8 cellular contexts compared by ENCODE assay signal in the genomic region with DNA sequence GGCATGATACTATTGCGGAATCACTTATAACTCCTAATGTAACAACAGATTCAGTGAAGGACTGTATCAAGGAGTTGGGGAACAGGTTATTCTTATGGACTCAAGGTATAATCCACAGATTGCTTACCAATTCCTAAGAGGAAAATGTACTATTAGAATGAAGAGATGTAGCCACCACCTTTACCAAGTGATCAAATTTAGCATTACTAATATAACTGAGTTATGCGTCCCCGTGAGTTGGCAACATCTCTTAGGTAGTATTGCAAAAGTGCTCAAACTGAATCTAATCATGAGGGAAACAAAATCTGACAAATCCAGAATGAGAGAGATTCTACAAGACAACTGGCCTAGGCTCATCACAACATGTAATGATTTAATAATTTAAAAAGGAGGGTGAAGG. TPM values are rescaled to one million over a fixed set of nuclear protein-coding genes. Genes with fewer than 3 reads are reported as not detected.
DNase-seq lines count a peak whose midpoint lies in the region; ATAC-seq and TF ChIP-seq lines count a peak whose summit lies in the region.

No MANE protein-coding gene starts in this region.

- H4K91ac ChIP-seq in neuronal stem cell (ENCODE audit: low read depth, low read length, poor library complexity), result no peak overlapping the region

- H3K4me1 ChIP-seq in neuronal stem cell (ENCODE audit: control insufficient read depth in 2 of 2, insufficient read depth in 1 of 2, low read depth in 1 of 2, low read length in 2 of 2), result peaks cover 2 to 4% of the 10 kb centered on the region in 2 donors

- peak overlapping the region; percentile 98 for H3K4me3 Mint-ChIP-seq in Calu3 (ENCODE audit: low read depth, unreplicated experiment)

- intact Hi-C loops in Calu3 (cut with micrococcal nuclease; ENCODE audit: unreplicated experiment), result no loop called here

- TF ChIP-seq CTCF in Calu3 (IDR thresholded peaks at IDR 0.05; ENCODE audit: unreplicated experiment) (no peak), NB4 (IDR thresholded peaks at IDR 0.05; ENCODE audit: low read depth, low read length) (no peak), coronary artery (IDR thresholded peaks at IDR 0.05) (no peak), GM20000 (IDR thresholded peaks at IDR 0.05; ENCODE audit: extremely low read depth, missing control alignments) (no peak)

- H3K27ac ChIP-seq in coronary artery (peak overlapping the region in 1 of 2 donors; percentile 70), neuronal stem cell (replicated peaks; ENCODE audit: low read length) (no peak overlapping the region)

- H3K14ac ChIP-seq in neuronal stem cell (ENCODE audit: low read length), result no peak overlapping the region

- no peak overlapping the region for H2AK5ac ChIP-seq in neuronal stem cell (ENCODE audit: low read depth, low read length)

- H3K4ac ChIP-seq in neuronal stem cell (ENCODE audit: low read length), result no peak overlapping the region

- H2BK12ac ChIP-seq in neuronal stem cell (ENCODE audit: low read length), result no peak overlapping the region

- peaks cover 0 to 7% of the 10 kb centered on the region in 2 donors for H3K9me3 ChIP-seq in neuronal stem cell (replicated peaks in 1 of 2; ENCODE audit: control insufficient read depth in 2 of 2, insufficient read depth in 1 of 2, low read depth in 1 of 2, low read length in 2 of 2)

- H3K4me2 ChIP-seq in neuronal stem cell (ENCODE audit: insufficient read depth, low read length, poor library complexity, severe bottlenecking), result no peak overlapping the region

- H2BK5ac ChIP-seq in neuronal stem cell (ENCODE audit: low read length), result no peak overlapping the region

- CTCF ChIA-PET in Calu3 (lab: Charles Lee), result no interaction called here

- H3K23ac ChIP-seq in neuronal stem cell (ENCODE audit: low read depth, low read length, poor library complexity), result no peak overlapping the region

- H2BK120ac ChIP-seq in neuronal stem cell (ENCODE audit: low read depth, low read length), result no peak overlapping the region

- no peak overlapping the region for H3K9ac ChIP-seq in neuronal stem cell (ENCODE audit: low read depth, low read length, poor library complexity)

- no peaks in the 10 kb centered on the region for H3K9me3 Mint-ChIP-seq in Calu3 (ENCODE audit: low read depth, unreplicated experiment)

- H3K27me3 ChIP-seq in neuronal stem cell (ENCODE audit: control insufficient read depth in 3 of 3, insufficient read depth in 3 of 3, low read depth in 1 of 3, low read length in 3 of 3), result peaks cover 0 to 20% (median 0%) of the 10 kb centered on the region in 3 experiments

- DNase-seq in Calu3, result no peak
- peak; percentile 11 for DNase-seq in NB4 (ENCODE audit: low read depth)
- no peak for DNase-seq in coronary artery (ENCODE audit: low spot score)
- DNase-seq in neuronal stem cell (ENCODE audit: low spot score), result no peak
- no peak for DNase-seq in GM20000 (ENCODE audit: low spot score)
- no peak for DNase-seq in KG1 (lab: John Stamatoyannopoulos, UW)
- DNase-seq in stimulated activated CD4-positive, alpha-beta T cell treated with anti-CD3 and anti-CD28 coated beads, Interleukin-4, amount 100 ng/mL, for 1 hour, result no peak

- no peak for ATAC-seq in GM18502 (IDR thresholded peaks at IDR 0.05; ENCODE audit: poor library complexity, unreplicated experiment)

- H2BK15ac ChIP-seq in neuronal stem cell (ENCODE audit: low read length), result no peak overlapping the region

- peak overlapping the region; percentile 85 for H2AFZ ChIP-seq in neuronal stem cell (ENCODE audit: low read length)

- peaks cover 13 to 26% of the 10 kb centered on the region in 2 donors for H3K36me3 ChIP-seq in neuronal stem cell (replicated peaks in 1 of 2; ENCODE audit: control insufficient read depth in 2 of 2, insufficient read depth in 2 of 2, low read length in 2 of 2)

- H3K27me3 Mint-ChIP-seq in Calu3 (ENCODE audit: unreplicated experiment), result no peaks in the 10 kb centered on the region

- H3K4me3 ChIP-seq in NB4 (ENCODE audit: low read depth, low read length) (peak overlapping the region; percentile 79), coronary artery (peak overlapping the region; percentile 96), neuronal stem cell (ENCODE audit: low read length in 2 of 2) (no peak overlapping the region)

- H4K8ac ChIP-seq in neuronal stem cell (ENCODE audit: low read depth, low read length), result no peak overlapping the region

- TF ChIP-seq POLR2A in NB4 (IDR thresholded peaks at IDR 0.05; ENCODE audit: extremely low read depth, insufficient read length), result no peak

- peak overlapping the region; percentile 84 for H3K27ac Mint-ChIP-seq in Calu3 (ENCODE audit: unreplicated experiment)

- no CpG with 5 or more reads among the region's 3 CpGs for WGBS in neuronal stem cell (ENCODE audit: extremely low coverage in 2 of 2, insufficient read length in 2 of 2, insufficient replicate concordance in 1 of 2), 2 donors

- peaks cover 52% of the 10 kb centered on the region for H3K4me1 Mint-ChIP-seq in Calu3 (ENCODE audit: low read depth, unreplicated experiment)

- no peak overlapping the region for H3K18ac ChIP-seq in neuronal stem cell (ENCODE audit: low read length)

- no TSS peak for BruUV-seq in Calu3 (replicated peaks; lab: Mats Ljungman, UMichigan)

- peaks cover 27% of the 10 kb centered on the region for H3K36me3 Mint-ChIP-seq in Calu3 (ENCODE audit: insufficient read depth, unreplicated experiment)

- H3K79me1 ChIP-seq in neuronal stem cell (ENCODE audit: low read depth, low read length), result peaks cover 7% of the 10 kb centered on the region

RNA-seq across cellular contexts. Expression of a gene that starts 0.8 kb away (rescaled TPM):
- total RNA-seq in Calu3 (2022), result 11.7 and 16.1 TPM in 2 replicates
- polyA plus RNA-seq in neuronal stem cell (2013, experiment 1 of 2), result 30.2 TPM
- 31.2 TPM for polyA plus RNA-seq in neuronal stem cell (2013, experiment 2 of 2)

RNA-seq across cellular contexts. Expression of a gene that starts 47.8 kb away (rescaled TPM):
- 46.4 and 57.7 TPM in 2 replicates for total RNA-seq in Calu3 (2022)
- polyA plus RNA-seq in neuronal stem cell (2013, experiment 1 of 2), result 19.9 TPM
- polyA plus RNA-seq in neuronal stem cell (2013, experiment 2 of 2), result 19.7 TPM

Comparison
In these comparisons a context has a peak if more than half of its experiments do, and no peak if none do; other contexts are left out.
1. H3K4me3 ChIP-seq: peak in NB4 (single experiment) and coronary artery (single experiment); none in neuronal stem cell (0 of 2).